Comparison of ENCODE assay signal across 1 cellular context in the genomic region with DNA sequence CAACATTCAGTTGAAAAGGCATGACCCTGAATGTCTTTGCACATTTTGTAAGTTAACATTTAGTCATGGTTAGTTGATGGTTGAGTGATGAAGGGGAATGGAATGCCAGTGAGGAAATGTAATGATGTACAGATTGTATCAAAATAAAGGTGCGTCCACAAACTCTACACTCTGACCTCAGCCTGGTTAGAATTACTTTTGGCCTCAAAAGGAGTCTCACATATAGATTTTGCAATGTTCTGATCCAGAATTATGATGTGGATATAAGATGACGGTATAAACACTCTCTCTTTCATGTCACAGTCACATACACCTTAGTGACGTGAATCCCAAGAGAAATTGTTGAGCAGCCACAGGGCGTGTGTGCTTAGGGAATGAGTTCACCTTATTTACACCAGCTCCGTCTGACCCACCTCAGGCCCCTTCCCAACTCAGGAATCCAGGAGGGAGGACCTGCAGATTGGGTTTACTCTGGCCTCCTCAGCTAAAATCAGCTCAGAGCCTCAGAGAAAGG.
TF ChIP-seq lines count a peak whose summit lies in the region.

No MANE protein-coding gene starts in this region.

TF ChIP-seq in WTC11, 78 proteins besides CTCF, POLR2A, EP300 and RAD21 (continued from another document):
- TF ChIP-seq AFF4 (CRISPR knock-in tag; IDR thresholded peaks at IDR 0.05; ENCODE audit: borderline replicate concordance) (no peak), SMAD3 (CRISPR knock-in tag; IDR thresholded peaks at IDR 0.05; ENCODE audit: borderline replicate concordance) (no peak)
